Comparison of ENCODE assay signal across 26 cellular contexts in the genomic region with DNA sequence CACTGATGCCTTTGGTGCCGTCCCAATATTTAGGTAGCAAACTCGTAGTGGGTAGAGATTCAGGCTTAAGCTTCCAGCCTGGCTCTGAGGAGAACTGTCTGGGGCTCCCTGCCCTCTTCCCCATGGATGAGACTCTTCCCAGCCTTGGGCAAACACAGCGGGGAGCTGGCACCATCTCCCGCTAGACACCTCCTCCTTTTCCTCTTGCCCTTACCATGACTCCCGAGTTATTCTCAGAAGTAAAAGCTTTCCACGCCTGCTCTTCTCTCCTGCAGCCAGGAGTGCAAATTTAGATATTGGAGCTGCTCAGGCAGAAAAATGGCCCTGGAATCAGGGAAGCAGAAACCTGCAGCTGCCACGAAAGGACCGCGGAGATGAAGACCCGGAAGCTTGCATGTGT.
"Had no signal": no experiment of that assay in that cellular context is flagged by ENCODE, and none has a peak within 500 bp of the region (broad histone marks: within the 10 kb centered on the region; RNA-seq: fewer than 3 reads in every experiment).

No MANE protein-coding gene starts in this region.

- H3K27me3 ChIP-seq: body of pancreas had no signal

- H3K36me3 ChIP-seq: cardiac muscle cell, neural progenitor cell, sigmoid colon, stomach, suprapubic skin, transverse colon, WERI-Rb-1 had no signal

- H3K9me3 Mint-ChIP-seq: activated CD8-positive, alpha-beta T cell treated with anti-CD3 and anti-CD28 coated beads for 36 hours; activated naive CD4-positive, alpha-beta T cell treated with anti-CD3 and anti-CD28 coated beads, Interleukin-2, amount 50 U/mL, for 24 hours; dendritic cell treated with granulocyte-macrophage colony-stimulating factor and Interleukin-4, amounts not matched to agents 40 ng/mL and 50 ng/mL, for 4 days; mesothelial cell of epicardium; naive thymus-derived CD8-positive, alpha-beta T cell; neural progenitor cell had no signal

- H3K4me1 ChIP-seq: body of pancreas, neural progenitor cell, sigmoid colon, stomach, suprapubic skin, transverse colon had no signal

- H3K4me3 ChIP-seq: body of pancreas, cardiac muscle cell, lung, neural progenitor cell, sigmoid colon, smooth muscle cell, stomach, suprapubic skin, transverse colon had no signal

- H3K9me3 ChIP-seq: body of pancreas, sigmoid colon, stomach, suprapubic skin, transverse colon had no signal

- H3K4me1 Mint-ChIP-seq: activated CD4-positive, alpha-beta T cell treated with anti-CD3 and anti-CD28 coated beads, Interleukin-2, amount 10 ng/mL, durations not matched to agents 7 days and 5 days; activated CD8-positive, alpha-beta memory T cell treated with anti-CD3 and anti-CD28 coated beads, Interleukin-2, amount 10 ng/mL, durations not matched to agents 7 days and 5 days; activated naive CD4-positive, alpha-beta T cell treated with anti-CD3 and anti-CD28 coated beads, Interleukin-2, amount 50 U/mL, for 24 hours; mesothelial cell of epicardium; naive thymus-derived CD8-positive, alpha-beta T cell; stimulated activated memory B cell treated with anti-CD40 and anti-IgM and Interleukin-4, amounts not matched to agents 10 μg/mL and 1 μg/mL and 100 μg/mL, for 72 hours had no signal

- DNase-seq: activated CD4-positive, alpha-beta T cell treated with anti-CD3 and anti-CD28 coated beads, Interleukin-2, amount 10 ng/mL, durations not matched to agents 7 days and 5 days; activated CD4-positive, CD25-positive, alpha-beta regulatory T cell treated with anti-CD3 and anti-CD28 coated beads, Interleukin-2, amount 50 U/mL, for 72 hours; activated CD8-positive, alpha-beta memory T cell treated with anti-CD3 and anti-CD28 coated beads, Interleukin-2, amount 10 ng/mL, durations not matched to agents 7 days and 5 days; activated CD8-positive, alpha-beta T cell treated with anti-CD3 and anti-CD28 coated beads for 36 hours; activated gamma-delta T cell treated with Interleukin-2 at 50 U/mL for 16 hours; body of pancreas; effector CD4-positive, alpha-beta T cell; erythroblast; foreskin fibroblast; kidney; naive thymus-derived CD8-positive, alpha-beta T cell; sigmoid colon; stimulated activated CD4-positive, alpha-beta T cell treated with anti-CD3 and anti-CD28 coated beads, Interleukin-15, amount 100 ng/mL, for 24 hours; stomach; transverse colon; WERI-Rb-1 had no signal

- ATAC-seq: activated CD8-positive, alpha-beta memory T cell treated with anti-CD3 and anti-CD28 coated beads, Interleukin-2, amount 10 ng/mL, durations not matched to agents 7 days and 5 days; activated CD8-positive, alpha-beta T cell treated with anti-CD3 and anti-CD28 coated beads for 36 hours; body of pancreas; left lobe of liver; naive thymus-derived CD8-positive, alpha-beta T cell; stimulated activated memory B cell treated with anti-CD40 and anti-IgM and Interleukin-4, amounts not matched to agents 10 μg/mL and 1 μg/mL and 100 μg/mL, for 72 hours had no signal

- H3K9ac ChIP-seq: neural progenitor cell had no signal

- H3K36me3 Mint-ChIP-seq: activated CD8-positive, alpha-beta memory T cell treated with anti-CD3 and anti-CD28 coated beads, Interleukin-2, amount 10 ng/mL, durations not matched to agents 7 days and 5 days; activated naive CD4-positive, alpha-beta T cell treated with anti-CD3 and anti-CD28 coated beads, Interleukin-2, amount 50 U/mL, for 24 hours; mesothelial cell of epicardium; naive thymus-derived CD8-positive, alpha-beta T cell; neural progenitor cell; stimulated activated memory B cell treated with anti-CD40 and anti-IgM and Interleukin-4, amounts not matched to agents 10 μg/mL and 1 μg/mL and 100 μg/mL, for 72 hours had no signal

- H3K4me3 Mint-ChIP-seq: activated CD4-positive, alpha-beta T cell treated with anti-CD3 and anti-CD28 coated beads, Interleukin-2, amount 10 ng/mL, durations not matched to agents 7 days and 5 days; activated CD8-positive, alpha-beta memory T cell treated with anti-CD3 and anti-CD28 coated beads, Interleukin-2, amount 10 ng/mL, durations not matched to agents 7 days and 5 days; activated CD8-positive, alpha-beta T cell treated with anti-CD3 and anti-CD28 coated beads for 36 hours; activated naive CD4-positive, alpha-beta T cell treated with anti-CD3 and anti-CD28 coated beads, Interleukin-2, amount 50 U/mL, for 24 hours; dendritic cell treated with granulocyte-macrophage colony-stimulating factor and Interleukin-4, amounts not matched to agents 40 ng/mL and 50 ng/mL, for 4 days; mesothelial cell of epicardium; naive thymus-derived CD8-positive, alpha-beta T cell; neural progenitor cell; stimulated activated memory B cell treated with anti-CD40 and anti-IgM and Interleukin-4, amounts not matched to agents 10 μg/mL and 1 μg/mL and 100 μg/mL, for 72 hours had no signal
